Comparison of ENCODE assay signal across 16 cellular contexts in genomic region chr9:68747043-68747533, GRCh38. TPM values are rescaled to one million over a fixed set of nuclear protein-coding genes. Genes with fewer than 3 reads are reported as not detected.
DNase-seq lines count a peak whose midpoint lies in the region; ATAC-seq and TF ChIP-seq lines count a peak whose summit lies in the region.
"Had no signal": no experiment of that assay in that cellular context is flagged by ENCODE, and none has a peak within 500 bp of the region (broad histone marks: within the 10 kb centered on the region; RNA-seq: fewer than 3 reads in every experiment).

No MANE protein-coding gene starts in this region.

- peak; percentile 97 for DNase-seq in OCI-M1 (lab: John Stamatoyannopoulos, UW)
- DNase-seq in colonic mucosa = no peak
- no peak for DNase-seq in left lung
- DNase-seq in suprapubic skin (ENCODE audit: low spot score in 2 of 2) = no peak
- DNase-seq in T-helper 1 cell = no peak
- no peak for DNase-seq in occipital lobe (lab: John Stamatoyannopoulos, UW)
- DNase-seq in anterior cingulate cortex (lab: John Stamatoyannopoulos, UW) = no peak
- DNase-seq: activated CD8-positive, alpha-beta memory T cell treated with anti-CD3 and anti-CD28 coated beads for 24 hours; activated effector memory CD4-positive, alpha-beta T cell treated with Interleukin-2 at 50 U/mL for 16 hours; midbrain; NCI-H1105; SK-N-SH; stimulated activated CD4-positive, alpha-beta T cell treated with anti-CD3 and anti-CD28 coated beads, Interleukin-12 subunit alpha, Interleukin-12 subunit beta, amount 100 ng/mL, for 4 hours; WERI-Rb-1 had no signal

- TF ChIP-seq CTCF in colonic mucosa (IDR thresholded peaks at IDR 0.05) (no peak), left lung (IDR thresholded peaks at IDR 0.05) (no peak), suprapubic skin (IDR thresholded peaks at IDR 0.05) (no peak)

- WGBS in suprapubic skin = 36% methylated on average over 9 of the region's 9 CpGs

- TF ChIP-seq POLR2A in suprapubic skin (IDR thresholded peaks at IDR 0.05) = no peak
- no peak for TF ChIP-seq POLR2A in GM18505 (IDR thresholded peaks at IDR 0.05; ENCODE audit: borderline replicate concordance, extremely low read depth, insufficient read depth, insufficient read length)

- H3K27ac ChIP-seq in colonic mucosa (peak overlapping the region; percentile 42), left lung (peak overlapping the region; percentile 9 to 26), suprapubic skin (no peak overlapping the region)
- H3K27ac ChIP-seq: parathyroid adenoma, WERI-Rb-1 had no signal

- intact Hi-C loops in colonic mucosa (cut with DNase I) = no loop called here
- intact Hi-C loops in left lung (cut with DNase I) = no loop called here

- no peak overlapping the region for H3K4me3 ChIP-seq in colonic mucosa
- no peak overlapping the region for H3K4me3 ChIP-seq in left lung
- peak overlapping the region; percentile 10 for H3K4me3 ChIP-seq in suprapubic skin

- H3K9me3 ChIP-seq in colonic mucosa = no peaks in the 10 kb centered on the region
- no peaks in the 10 kb centered on the region for H3K9me3 ChIP-seq in left lung
- H3K9me3 ChIP-seq in suprapubic skin = no peaks in the 10 kb centered on the region
- H3K9me3 ChIP-seq: SK-N-SH had no signal

- no peak for TF ChIP-seq EP300 in suprapubic skin (IDR thresholded peaks at IDR 0.05)

- ATAC-seq in left lung = peak; percentile 40
- ATAC-seq in GM18505 (IDR thresholded peaks at IDR 0.05; ENCODE audit: unreplicated experiment) = no peak

- H3K36me3 ChIP-seq in colonic mucosa (no peaks in the 10 kb centered on the region), left lung (no peaks in the 10 kb centered on the region), suprapubic skin (no peaks in the 10 kb centered on the region)
- H3K36me3 ChIP-seq: WERI-Rb-1 had no signal

- H3K27me3 ChIP-seq in colonic mucosa (no peaks in the 10 kb centered on the region), left lung (no peaks in the 10 kb centered on the region), suprapubic skin (no peaks in the 10 kb centered on the region)

- H3K9ac ChIP-seq in colonic mucosa (ENCODE audit: low read depth in 2 of 2, low read length in 2 of 2) = peak overlapping the region in 1 of 2 donors; percentile 38
- H3K9ac ChIP-seq: parathyroid adenoma, SK-N-SH had no signal

- H3K4me1 ChIP-seq in colonic mucosa (peaks cover 12% of the 10 kb centered on the region), left lung (peaks cover 0 to 15% of the 10 kb centered on the region in 2 donors), suprapubic skin (no peaks in the 10 kb centered on the region)
- H3K4me1 ChIP-seq: parathyroid adenoma had no signal

RNA-seq across cellular contexts. Expression of gene PIP5K1B, which starts 42.0 kb away (rescaled TPM):
- total RNA-seq in colonic mucosa (10 to 100 TPM; 59.2 to 74.2 TPM), left lung (10 to 100 TPM; 24.8 to 31.0 TPM), suprapubic skin (1 to 10 TPM; 1.7 to 7.8 (median 3.4) TPM), occipital lobe (2.7 TPM)
